20 cellular contexts compared by ENCODE assay signal in genomic region chr3:155423526-155423925, GRCh38.
"Had no signal": no experiment of that assay in that cellular context is flagged by ENCODE, and none has a peak within 500 bp of the region (broad histone marks: within the 10 kb centered on the region; RNA-seq: fewer than 3 reads in every experiment).

No MANE protein-coding gene starts in this region.

- H3K4me3 ChIP-seq: coronary artery, gastrocnemius medialis, left ventricle myocardium inferior, spleen, suprapubic skin had no signal

- DNase-seq: activated CD4-positive, alpha-beta T cell treated with anti-CD3 and anti-CD28 coated beads, Interleukin-2, amount 10 ng/mL, durations not matched to agents 7 days and 5 days; activated CD8-positive, alpha-beta memory T cell treated with anti-CD3 and anti-CD28 coated beads for 24 hours; activated CD8-positive, alpha-beta memory T cell treated with anti-CD3 and anti-CD28 coated beads, Interleukin-2, amount 50 U/mL, for 48 hours; activated effector memory CD4-positive, alpha-beta T cell treated with anti-CD3 and anti-CD28 coated beads, Interleukin-2, amount 50 U/mL, for 16 hours; activated naive CD4-positive, alpha-beta T cell treated with anti-CD3 and anti-CD28 coated beads, Interleukin-2, amount 50 U/mL, for 16 hours; activated T-cell treated with anti-CD3 and anti-CD28 coated beads, Interleukin-2, amount 50 U/mL, for 72 hours; aorta; gastrocnemius medialis; head of caudate nucleus; kidney; left ventricle myocardium inferior; mammary epithelial cell; occipital lobe; posterior cingulate gyrus; retina; spleen; stimulated activated CD8-positive, alpha-beta memory T cell treated with anti-CD3 and anti-CD28 coated beads, Interleukin-4, amount 100 ng/mL, for 48 hours; stimulated activated naive CD4-positive, alpha-beta T cell had no signal

- H3K4me1 ChIP-seq: gastrocnemius medialis, spleen, suprapubic skin had no signal

- H3K27ac ChIP-seq: coronary artery, gastrocnemius medialis, left ventricle myocardium inferior, spleen, suprapubic skin had no signal

- H3K27me3 ChIP-seq: gastrocnemius medialis, spleen, suprapubic skin had no signal

- H3K9me3 ChIP-seq: gastrocnemius medialis, suprapubic skin had no signal

- H3K36me3 ChIP-seq: gastrocnemius medialis, left ventricle myocardium inferior, spleen, suprapubic skin had no signal
